In genomic region chr5:76716456-76717157, GRCh38 we compare ENCODE assay signal across 8 cellular contexts. TPM values are rescaled to one million over a fixed set of nuclear protein-coding genes. Genes with fewer than 3 reads are reported as not detected.
DNase-seq lines count a peak whose midpoint lies in the region; ATAC-seq and TF ChIP-seq lines count a peak whose summit lies in the region.

No MANE protein-coding gene starts in this region.

- TF ChIP-seq CTCF in GM10248 (IDR thresholded peaks at IDR 0.05; ENCODE audit: control extremely low read depth, extremely low read depth, low read depth, missing control alignments), result no peak

- POLR2A ChIA-PET in GM10248 (lab: Yijun Ruan, JAX), result no interaction called here

- intact Hi-C loops in left cardiac atrium (cut with DNase I), result no loop called here

- CTCF ChIA-PET in GM10248 (lab: Yijun Ruan, JAX), result interaction anchor here (0.8 to 2.7 kb wide), 3 partner anchors 10 to 58 kb away, joined by 3 to 14 read pairs (median 3); no protein-coding TSS in a partner anchor

- peak; percentile 24 for DNase-seq in activated T-cell treated with anti-CD3 and anti-CD28 coated beads, Interleukin-2, amount 50 U/mL, for 1 hour
- DNase-seq in activated T-cell treated with anti-CD3 and anti-CD28 coated beads for 4 hours, result no peak
- DNase-seq in activated CD8-positive, alpha-beta memory T cell treated with anti-CD3 and anti-CD28 coated beads, Interleukin-2, amount 50 U/mL, for 4 hours, result peak; percentile 24
- DNase-seq in left cardiac atrium, result peak; percentile 32
- no peak for DNase-seq in skeletal muscle cell (ENCODE audit: low read depth)
- DNase-seq in A172 (ENCODE audit: low spot score), result no peak
- DNase-seq in GM10248 (ENCODE audit: extremely low spot score), result no peak

- peak in 1 of 2 donors; percentile 14 for ATAC-seq in left cardiac atrium
- no peak for ATAC-seq in HG02973 (IDR thresholded peaks at IDR 0.05; ENCODE audit: unreplicated experiment)

- H3K4me3 ChIP-seq in skeletal muscle cell (ENCODE audit: low read depth, low read length), result peak overlapping the region; percentile 90

RNA-seq across cellular contexts. Expression of gene F2R, which starts 0.7 kb away (rescaled TPM):
- total RNA-seq in left cardiac atrium, result 10 to 100 TPM in 1 of 2 donors, 1 to 10 TPM in 1; 6.5 to 16.0 TPM
- 30.5 and 44.6 TPM in 2 replicates for total RNA-seq in A172 (2014; rRNA removed; shearing (Covaris generic))

Comparison
In these comparisons a context has a peak if more than half of its experiments do, and no peak if none do; other contexts are left out.
1. DNase-seq: peak in activated T-cell treated with anti-CD3 and anti-CD28 coated beads, Interleukin-2, amount 50 U/mL, for 1 hour (single experiment), activated CD8-positive, alpha-beta memory T cell treated with anti-CD3 and anti-CD28 coated beads, Interleukin-2, amount 50 U/mL, for 4 hours (single experiment) and left cardiac atrium (single experiment); none in activated T-cell treated with anti-CD3 and anti-CD28 coated beads for 4 hours (single experiment), skeletal muscle cell (single experiment), A172 (single experiment) and GM10248 (single experiment).